1 cellular context compared by ENCODE assay signal in genomic region chr19:40443131-40443929, GRCh38.
TF ChIP-seq lines count a peak whose summit lies in the region.

No MANE protein-coding gene starts in this region.

TF ChIP-seq in HepG2, 621 proteins besides CTCF, POLR2A, EP300 and RAD21 (continued from another document and continues in another):
- TF ChIP-seq MLXIP (CRISPR knock-in tag; IDR thresholded peaks at IDR 0.05; ENCODE audit: borderline replicate concordance) (no peak), RFX5 (IDR thresholded peaks at IDR 0.05; ENCODE audit: low read depth, low read length) (no peak), IKZF1 (IDR thresholded peaks at IDR 0.05) (no peak), AGO1 (IDR thresholded peaks at IDR 0.05; ENCODE audit: low read depth, low read length, poor library complexity, severe bottlenecking) (peak; percentile 88), ZNF781 (CRISPR knock-in tag; IDR thresholded peaks at IDR 0.05; ENCODE audit: borderline replicate concordance, not compliant biosample characterization) (no peak), PCBP2 (optimal IDR thresholded peaks at IDR 0.05; ENCODE audit: low read depth, low read length, poor library complexity, severe bottlenecking) (no peak), ZNF737 (CRISPR knock-in tag; IDR thresholded peaks at IDR 0.05; ENCODE audit: borderline replicate concordance) (no peak), ZNF687 (CRISPR knock-in tag; IDR thresholded peaks at IDR 0.05) (peak; percentile 78), ZNF451 (CRISPR knock-in tag; IDR thresholded peaks at IDR 0.05) (no peak), GRHL1 (CRISPR knock-in tag; conservative IDR thresholded peaks at IDR 0.05) (no peak), YEATS2 (CRISPR knock-in tag; IDR thresholded peaks at IDR 0.05; ENCODE audit: borderline replicate concordance) (peak; percentile 62; the same call in 1 of the 2 replicates), ZKSCAN5 (CRISPR knock-in tag; IDR thresholded peaks at IDR 0.05) (no peak), MED13 (CRISPR knock-in tag; IDR thresholded peaks at IDR 0.05) (no peak), FOXM1 (CRISPR knock-in tag; IDR thresholded peaks at IDR 0.05) (no peak), AKNA (CRISPR knock-in tag; IDR thresholded peaks at IDR 0.05; ENCODE audit: borderline replicate concordance) (no peak), ATF1 (CRISPR knock-in tag; IDR thresholded peaks at IDR 0.05) (peak; percentile 73), ZNF567 (CRISPR knock-in tag; IDR thresholded peaks at IDR 0.05; ENCODE audit: borderline replicate concordance) (no peak; the same call in 1 of the 2 replicates), KDM6A (CRISPR knock-in tag; IDR thresholded peaks at IDR 0.05; ENCODE audit: low read depth) (no peak), FOXK1 (CRISPR knock-in tag; IDR thresholded peaks at IDR 0.05; ENCODE audit: borderline replicate concordance, low read depth) (peak; percentile 75; the same call in 1 of the 2 replicates), JUN (CRISPR knock-in tag; IDR thresholded peaks at IDR 0.05) (no peak), ONECUT2 (CRISPR knock-in tag; IDR thresholded peaks at IDR 0.05) (no peak), ZFYVE20 (CRISPR knock-in tag; IDR thresholded peaks at IDR 0.05; ENCODE audit: borderline replicate concordance, low read depth) (no peak), ZBTB3 (CRISPR knock-in tag; IDR thresholded peaks at IDR 0.05; ENCODE audit: borderline replicate concordance, low read depth) (no peak), IRF1 (CRISPR knock-in tag; IDR thresholded peaks at IDR 0.05; ENCODE audit: low read depth) (no peak), KAT2B (IDR thresholded peaks at IDR 0.05; ENCODE audit: borderline replicate concordance, low read depth, low read length) (no peak), ARID4A (CRISPR knock-in tag; IDR thresholded peaks at IDR 0.05; ENCODE audit: borderline replicate concordance) (peak; percentile 66; the same call in 1 of the 2 replicates), ZNF124 (CRISPR knock-in tag; IDR thresholded peaks at IDR 0.05) (no peak), ZNF253 (CRISPR knock-in tag; IDR thresholded peaks at IDR 0.05; ENCODE audit: borderline replicate concordance) (no peak), ZBTB8A (CRISPR knock-in tag; IDR thresholded peaks at IDR 0.05; ENCODE audit: borderline replicate concordance, low read depth) (no peak), FOXO1 (CRISPR knock-in tag; IDR thresholded peaks at IDR 0.05) (no peak), SAFB2 (CRISPR knock-in tag; IDR thresholded peaks at IDR 0.05; ENCODE audit: borderline replicate concordance, low read depth) (no peak; the same call in 1 of the 2 replicates), SETDB1 (CRISPR knock-in tag; IDR thresholded peaks at IDR 0.05; ENCODE audit: borderline replicate concordance) (no peak), GMEB2 (CRISPR knock-in tag; IDR thresholded peaks at IDR 0.05; ENCODE audit: low read depth) (peak; percentile 66; the same call in 1 of the 2 replicates), PRMT3 (CRISPR knock-in tag; IDR thresholded peaks at IDR 0.05; ENCODE audit: borderline replicate concordance, low read depth) (no peak), ZNF503 (CRISPR knock-in tag; IDR thresholded peaks at IDR 0.05) (no peak), KAT8 (CRISPR knock-in tag; IDR thresholded peaks at IDR 0.05) (peak; percentile 68), ZNF225 (CRISPR knock-in tag; IDR thresholded peaks at IDR 0.05) (no peak)
